ENCODE assay signal across 13 cellular contexts in genomic region chr4:57077550-57078311, GRCh38. TPM values are rescaled to one million over a fixed set of nuclear protein-coding genes. Genes with fewer than 3 reads are reported as not detected.
DNase-seq lines count a peak whose midpoint lies in the region; ATAC-seq and TF ChIP-seq lines count a peak whose summit lies in the region.
"Had no signal": no experiment of that assay in that cellular context is flagged by ENCODE, and none has a peak within 500 bp of the region (broad histone marks: within the 10 kb centered on the region; RNA-seq: fewer than 3 reads in every experiment).

No MANE protein-coding gene starts in this region.

- TF ChIP-seq CTCF in heart right ventricle (IDR thresholded peaks at IDR 0.05) (no peak), body of pancreas (IDR thresholded peaks at IDR 0.05) (no peak), type B pancreatic cell (conservative IDR thresholded peaks at IDR 0.05) (no peak), transverse colon (IDR thresholded peaks at IDR 0.05) (no peak)

- no peaks in the 10 kb centered on the region for H3K9me3 Mint-ChIP-seq in type B pancreatic cell
- H3K9me3 Mint-ChIP-seq: stimulated activated memory B cell treated with anti-CD40 and anti-IgM and Interleukin-4, amounts not matched to agents 10 μg/mL and 1 μg/mL and 100 μg/mL, for 72 hours had no signal

- TF ChIP-seq EP300 in transverse colon (IDR thresholded peaks at IDR 0.05; ENCODE audit: low read depth), result no peak

- no peak for TF ChIP-seq POLR2A in body of pancreas (IDR thresholded peaks at IDR 0.05)
- no peak for TF ChIP-seq POLR2A in transverse colon (IDR thresholded peaks at IDR 0.05)

- H3K4me3 ChIP-seq in heart right ventricle, result no peak overlapping the region
- H3K4me3 ChIP-seq in body of pancreas, result no peak overlapping the region
- no peak overlapping the region for H3K4me3 ChIP-seq in transverse colon
- H3K4me3 ChIP-seq: lung had no signal

- peaks cover 3% of the 10 kb centered on the region for H3K36me3 Mint-ChIP-seq in type B pancreatic cell
- H3K36me3 Mint-ChIP-seq: stimulated activated memory B cell treated with anti-CD40 and anti-IgM and Interleukin-4, amounts not matched to agents 10 μg/mL and 1 μg/mL and 100 μg/mL, for 72 hours had no signal

- DNase-seq in heart right ventricle (no peak), cardiac septum (ENCODE audit: low spot score) (no peak), body of pancreas (no peak), iris pigment epithelial cell (ENCODE audit: low read depth) (peak; percentile 98), type B pancreatic cell (ENCODE audit: extremely low spot score, unreplicated experiment) (no peak), transverse colon (no peak), NCI-H2107 treated with DMSO at 0.1 percent for 48 hours (lab: John Stamatoyannopoulos, UW; ENCODE audit: unreplicated experiment) (no peak)
- DNase-seq: Karpas-422, NCI-H526, T-helper 17 cell had no signal

- H3K36me3 ChIP-seq in heart right ventricle, result peaks cover 0 to 23% (median 0%) of the 10 kb centered on the region in 9 donors
- H3K36me3 ChIP-seq in body of pancreas (replicated peaks in 1 of 2; ENCODE audit: insufficient read depth in 1 of 2, low read depth in 2 of 2), result no peaks in the 10 kb centered on the region
- no peaks in the 10 kb centered on the region for H3K36me3 ChIP-seq in transverse colon

- H3K4me3 Mint-ChIP-seq in type B pancreatic cell, result peak overlapping the region; percentile 72
- H3K4me3 Mint-ChIP-seq: stimulated activated memory B cell treated with anti-CD40 and anti-IgM and Interleukin-4, amounts not matched to agents 10 μg/mL and 1 μg/mL and 100 μg/mL, for 72 hours; T-helper 17 cell had no signal

- H3K27me3 Mint-ChIP-seq in type B pancreatic cell, result no peaks in the 10 kb centered on the region

- peak overlapping the region in 8 of 10 donors; percentile 64 to 100 (median 76) for H3K27ac ChIP-seq in heart right ventricle
- H3K27ac ChIP-seq in body of pancreas, result peak overlapping the region; percentile 4 to 76 (median 64)
- H3K27ac ChIP-seq in transverse colon, result peak overlapping the region in 2 of 4 donors; percentile 61 to 76

- WGBS in heart right ventricle, 2 donors, result 69% methylated on average over 14 of the region's 14 CpGs
- 59 to 67% methylated on average over 14 of the region's 14 CpGs for WGBS in body of pancreas, 2 donors
- WGBS in transverse colon (ENCODE audit: low coverage in 1 of 2), 2 donors, result 68 to 82% methylated on average over 6 to 14 of the region's 14 CpGs

- H3K27me3 ChIP-seq in heart right ventricle (no peaks in the 10 kb centered on the region), body of pancreas (no peaks in the 10 kb centered on the region), transverse colon (no peaks in the 10 kb centered on the region)

- H3K4me1 ChIP-seq in heart right ventricle, result peaks cover 14 to 100% (median 92%) of the 10 kb centered on the region in 9 donors
- peaks cover 42% of the 10 kb centered on the region for H3K4me1 ChIP-seq in body of pancreas
- peaks cover 0 to 42% (median 17%) of the 10 kb centered on the region in 4 donors for H3K4me1 ChIP-seq in transverse colon

- in situ Hi-C loops in transverse colon (cut with MboI; ENCODE audit: low pct_ligation_motif_present in 1 of 4, low pct_unique_long_range_greater_than_20kb in 1 of 4, low sequenced_read_pairs in 3 of 4), result no loop called here

- peaks cover 54% of the 10 kb centered on the region for H3K4me1 Mint-ChIP-seq in type B pancreatic cell (ENCODE audit: unreplicated experiment)
- H3K4me1 Mint-ChIP-seq: stimulated activated memory B cell treated with anti-CD40 and anti-IgM and Interleukin-4, amounts not matched to agents 10 μg/mL and 1 μg/mL and 100 μg/mL, for 72 hours; T-helper 17 cell had no signal

- H3K27ac Mint-ChIP-seq in type B pancreatic cell, result peak overlapping the region; percentile 84
- H3K27ac Mint-ChIP-seq: stimulated activated memory B cell treated with anti-CD40 and anti-IgM and Interleukin-4, amounts not matched to agents 10 μg/mL and 1 μg/mL and 100 μg/mL, for 72 hours; T-helper 17 cell had no signal

- intact Hi-C loops in heart right ventricle (cut with DNase I), result loop anchor here in 1 of 10 donors (2.0 kb wide), 1 partner anchor 33 kb away; the partner anchor contains the start of gene IGFBP7
- intact Hi-C loops in cardiac septum (cut with DNase I), result no loop called here
- intact Hi-C loops in body of pancreas (cut with DNase I), result no loop called here
- intact Hi-C loops in transverse colon (cut with DNase I; ENCODE audit: low total_unique reads), result no loop called here

- no peaks in the 10 kb centered on the region for H3K9me3 ChIP-seq in heart right ventricle
- no peaks in the 10 kb centered on the region for H3K9me3 ChIP-seq in body of pancreas
- H3K9me3 ChIP-seq in transverse colon, result no peaks in the 10 kb centered on the region

- ATAC-seq in heart right ventricle, result peak in 1 of 8 donors; percentile 7
- ATAC-seq in body of pancreas, result peak; percentile 36
- no peak for ATAC-seq in GM19455 (IDR thresholded peaks at IDR 0.05; ENCODE audit: unreplicated experiment)
- ATAC-seq: T-helper 17 cell had no signal

RNA-seq across cellular contexts. Expression of gene IGFBP7, which starts 32.5 kb away (rescaled TPM):
- total RNA-seq in heart right ventricle (100 to 1,000 TPM; 498 to 826 (median 608) TPM), cardiac septum (739 TPM), body of pancreas (1,000 to 10,000 TPM in 1 of 2 donors, 100 to 1,000 TPM in 1; 758 to 1,249 TPM), type B pancreatic cell (ENCODE audit: low replicate concordance) (63.0 and 108 TPM in 2 replicates), transverse colon (100 to 1,000 TPM in 3 of 4 donors, 10 to 100 TPM in 1; 96.1 to 646 (median 126) TPM)
- 1,000 to 10,000 TPM in 1 of 2 donors, 100 to 1,000 TPM in 1; 876 to 1,251 TPM for polyA plus RNA-seq in heart right ventricle
